In the genomic region with DNA sequence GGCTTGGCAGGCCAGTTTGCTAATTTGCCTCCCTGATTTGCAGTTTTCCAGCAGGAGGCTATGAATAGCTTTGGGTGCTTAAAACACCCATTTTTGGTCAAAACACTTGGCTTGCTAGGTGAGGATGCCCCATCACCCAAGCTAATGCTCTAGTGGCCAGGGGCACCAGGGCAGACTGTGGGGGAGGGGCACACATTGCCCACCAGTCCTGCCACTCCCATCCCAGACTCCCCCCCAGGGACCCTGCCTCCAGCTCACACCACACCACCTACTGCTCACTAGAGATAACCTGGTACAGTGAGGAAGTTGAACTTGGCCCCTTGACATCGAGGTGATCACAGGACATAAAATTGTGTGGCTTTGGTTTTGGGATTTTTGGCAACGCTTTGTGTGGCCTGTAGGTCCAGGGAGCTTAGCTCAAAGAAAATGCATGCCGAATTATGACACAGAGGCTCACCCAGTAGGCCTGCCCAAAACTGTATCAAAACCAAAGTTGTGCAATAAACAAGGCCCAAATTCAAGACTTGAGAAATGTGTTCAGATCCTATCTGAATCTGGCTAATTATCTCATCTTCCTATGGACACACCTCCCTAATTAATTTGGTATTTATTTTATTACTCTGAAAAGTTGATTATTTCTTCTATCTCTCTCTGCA, we compare ENCODE assay signal across 18 cellular contexts. TPM values are rescaled to one million over a fixed set of nuclear protein-coding genes. Genes with fewer than 3 reads are reported as not detected.
A peak's percentile ranks its signal among the peaks of the same experiment; 100 is the strongest.
DNase-seq lines count a peak whose midpoint lies in the region; ATAC-seq, FAIRE-seq and TF ChIP-seq lines count a peak whose summit lies in the region.
"Had no signal": no experiment of that assay in that cellular context is flagged by ENCODE, and none has a peak within 500 bp of the region (broad histone marks: within the 10 kb centered on the region; RNA-seq: fewer than 3 reads in every experiment).

No MANE protein-coding gene starts in this region.

- H3K36me3 Mint-ChIP-seq in GM23338 (ENCODE audit: low read depth) (peaks cover 5% of the 10 kb centered on the region), osteocyte (ENCODE audit: unreplicated experiment) (no peaks in the 10 kb centered on the region)
- H3K36me3 Mint-ChIP-seq in activated T-cell treated with anti-CD3 and anti-CD28 coated beads, Interleukin-2, amount 50 U/mL, for 4 hours (ENCODE audit: insufficient read depth) = no peaks in the 10 kb centered on the region
- H3K36me3 Mint-ChIP-seq: naive B cell had no signal

- FAIRE-seq in endothelial cell of umbilical vein (lab: Jason Lieb, UNC) = peak; percentile 21

- H3K27me3 Mint-ChIP-seq in GM23338 (ENCODE audit: insufficient read depth, low read depth, poor library complexity) = peaks cover 18% of the 10 kb centered on the region
- no peaks in the 10 kb centered on the region for H3K27me3 Mint-ChIP-seq in osteocyte (ENCODE audit: unreplicated experiment)
- peaks cover 66% of the 10 kb centered on the region for H3K27me3 Mint-ChIP-seq in activated T-cell treated with anti-CD3 and anti-CD28 coated beads, Interleukin-2, amount 50 U/mL, for 4 hours (ENCODE audit: low read depth)

- H3K27me3 ChIP-seq in GM23338 (ENCODE audit: insufficient read depth) = peaks cover 11% of the 10 kb centered on the region
- H3K27me3 ChIP-seq in PC-3 (ENCODE audit: low read length) = no peaks in the 10 kb centered on the region
- H3K27me3 ChIP-seq in endothelial cell of umbilical vein (ENCODE audit: control insufficient read depth in 2 of 2, insufficient read depth in 2 of 2, low read length in 2 of 2) = no peaks in the 10 kb centered on the region
- H3K27me3 ChIP-seq: right atrium auricular region, thyroid gland had no signal

- no peaks in the 10 kb centered on the region for H3K36me3 ChIP-seq in GM23338 (ENCODE audit: insufficient read depth)
- H3K36me3 ChIP-seq in PC-3 (ENCODE audit: low read depth, low read length) = no peaks in the 10 kb centered on the region
- H3K36me3 ChIP-seq in endothelial cell of umbilical vein (ENCODE audit: control insufficient read depth in 2 of 2, extremely low read depth in 1 of 2, insufficient read depth in 2 of 2, low read length in 2 of 2) = no peaks in the 10 kb centered on the region
- H3K36me3 ChIP-seq: right atrium auricular region, thyroid gland had no signal

- H3K4me2 ChIP-seq in GM23338 = peak overlapping the region; percentile 33
- peak overlapping the region; percentile 88 for H3K4me2 ChIP-seq in PC-3 (ENCODE audit: low read length)
- H3K4me2 ChIP-seq in endothelial cell of umbilical vein (ENCODE audit: insufficient read depth, low read length) = no peak overlapping the region

- POLR2A ChIA-PET in PC-3 (lab: Charles Lee; ENCODE audit: unreplicated experiment) (no interaction called here), endothelial cell of umbilical vein (lab: Charles Lee) (no interaction called here)

- DNase-seq in GM23338 (ENCODE audit: low spot score) = no peak
- DNase-seq in PC-3 = no peak
- no peak for DNase-seq in endothelial cell of umbilical vein (ENCODE audit: low read depth, low spot score)
- no peak for DNase-seq in osteocyte (ENCODE audit: extremely low spot score, unreplicated experiment)
- no peak for DNase-seq in medulla oblongata (ENCODE audit: extremely low spot score)
- no peak for DNase-seq in NCI-H2029 (lab: John Stamatoyannopoulos, UW)
- DNase-seq in activated T-cell treated with anti-CD3 and anti-CD28 coated beads, Interleukin-2, amount 50 U/mL, for 4 hours = no peak
- no peak for DNase-seq in DMS79 treated with DMSO at 0.1 percent for 48 hours (lab: John Stamatoyannopoulos, UW)
- DNase-seq: activated B cell treated with CpG ODN at 0.5 μM for 24 hours; activated naive CD4-positive, alpha-beta T cell treated with anti-CD3 and anti-CD28 coated beads, Interleukin-2, amount 50 U/mL, for 16 hours; naive B cell; NCI-H2107; NCI-H748 treated with DMSO at 0.1 percent for 48 hours; RPMI8226; stimulated activated CD4-positive, alpha-beta T cell treated with anti-CD3 and anti-CD28 coated beads, Interleukin-2, amount 100 ng/mL, for 24 hours; stimulated activated CD8-positive, alpha-beta memory T cell treated with anti-CD3 and anti-CD28 coated beads, Interleukin-4, amount 100 ng/mL, for 48 hours had no signal

- peak overlapping the region; percentile 24; the same call in 1 of the 3 replicates for H3K4me3 Mint-ChIP-seq in GM23338
- peak overlapping the region; percentile 92 for H3K4me3 Mint-ChIP-seq in osteocyte (ENCODE audit: unreplicated experiment)
- H3K4me3 Mint-ChIP-seq in activated T-cell treated with anti-CD3 and anti-CD28 coated beads, Interleukin-2, amount 50 U/mL, for 4 hours = no peak overlapping the region
- H3K4me3 Mint-ChIP-seq: activated B cell treated with CpG ODN at 0.5 μM for 24 hours, naive B cell had no signal

- TF ChIP-seq CTCF in GM23338 (conservative IDR thresholded peaks at IDR 0.05; ENCODE audit: low read depth in 2 of 2) = peak in 1 of 2 experiments; percentile 22; a peak in 1 of 4 replicates
- TF ChIP-seq CTCF in PC-3 (conservative IDR thresholded peaks at IDR 0.05; ENCODE audit: low read depth, low read length) = no peak
- no peak for TF ChIP-seq CTCF in endothelial cell of umbilical vein (IDR thresholded peaks at IDR 0.05; ENCODE audit: extremely low read depth in 1 of 2, insufficient read depth in 1 of 2, low read depth in 1 of 2, low read length in 2 of 2)
- no peak for TF ChIP-seq CTCF in osteocyte (IDR thresholded peaks at IDR 0.05)

- H3K9ac ChIP-seq in PC-3 (ENCODE audit: low read length) (no peak overlapping the region; the same call in 1 of the 2 replicates), endothelial cell of umbilical vein (replicated peaks; ENCODE audit: extremely low read depth, insufficient read depth, low read length) (no peak overlapping the region)

- H3K9me1 ChIP-seq in endothelial cell of umbilical vein (replicated peaks; ENCODE audit: control insufficient read depth, extremely low read depth, insufficient read depth, low read length) = no peaks in the 10 kb centered on the region

- intact Hi-C loops in PC-3 (cut with micrococcal nuclease) (no loop called here), endothelial cell of umbilical vein (cut with micrococcal nuclease) (no loop called here)

- no peaks in the 10 kb centered on the region for H3K9me2 ChIP-seq in GM23338 (ENCODE audit: insufficient read depth)
- H3K9me2 ChIP-seq in PC-3 (replicated peaks; ENCODE audit: low read length) = no peaks in the 10 kb centered on the region

- H3K4me3 ChIP-seq in GM23338 = no peak overlapping the region
- no peak overlapping the region for H3K4me3 ChIP-seq in PC-3 (ENCODE audit: low read length)
- H3K4me3 ChIP-seq in endothelial cell of umbilical vein (replicated peaks in 1 of 3; ENCODE audit: insufficient read depth in 1 of 3, low read depth in 1 of 3, low read length in 3 of 3) = no peak overlapping the region
- H3K4me3 ChIP-seq: thyroid gland had no signal

- H3K27ac ChIP-seq in GM23338 (ENCODE audit: low read depth) (peak overlapping the region; percentile 93), PC-3 (ENCODE audit: low read length) (peak overlapping the region; percentile 83), endothelial cell of umbilical vein (ENCODE audit: insufficient read depth, low read depth, low read length) (no peak overlapping the region)

- no peak for TF ChIP-seq POLR2A in endothelial cell of umbilical vein (IDR thresholded peaks at IDR 0.05; ENCODE audit: low read depth, low read length)

- no peaks in the 10 kb centered on the region for H3K9me3 Mint-ChIP-seq in GM23338
- no peaks in the 10 kb centered on the region for H3K9me3 Mint-ChIP-seq in osteocyte (ENCODE audit: unreplicated experiment)
- H3K9me3 Mint-ChIP-seq in activated T-cell treated with anti-CD3 and anti-CD28 coated beads, Interleukin-2, amount 50 U/mL, for 4 hours = no peaks in the 10 kb centered on the region
- H3K9me3 Mint-ChIP-seq: activated B cell treated with CpG ODN at 0.5 μM for 24 hours, naive B cell had no signal

- H3K79me2 ChIP-seq in GM23338 (replicated peaks; ENCODE audit: insufficient read depth) (peaks cover 81% of the 10 kb centered on the region), PC-3 (ENCODE audit: low read length) (peaks cover 75% of the 10 kb centered on the region), endothelial cell of umbilical vein (ENCODE audit: control insufficient read depth, insufficient read depth, low read length) (peaks cover 63% of the 10 kb centered on the region)

- BruUV-seq in PC-3 (replicated peaks; lab: Mats Ljungman, UMichigan) (no TSS peak), endothelial cell of umbilical vein (replicated peaks; lab: Mats Ljungman, UMichigan) (no TSS peak)

- CTCF ChIA-PET in PC-3 (lab: Charles Lee) = interaction anchor here (1.3 to 1.5 kb wide), 2 partner anchors 109 to 679 kb away, joined by 3 to 4 read pairs; no protein-coding TSS in a partner anchor
- CTCF ChIA-PET in endothelial cell of umbilical vein (lab: Charles Lee) = interaction anchor here (0.7 to 8.9 kb wide), 13 partner anchors 11 to 713 kb away, joined by 3 to 112 read pairs (median 14); no protein-coding TSS in a partner anchor

- dilution Hi-C loops in endothelial cell of umbilical vein (cut with MboI; ENCODE audit: extremely low pct_ligation_motif_present, low sequenced_read_pairs) = no loop called here

- H4K20me1 ChIP-seq in GM23338 (replicated peaks; ENCODE audit: insufficient read depth) = no peaks in the 10 kb centered on the region
- H4K20me1 ChIP-seq in PC-3 (ENCODE audit: low read length) = no peaks in the 10 kb centered on the region
- no peaks in the 10 kb centered on the region for H4K20me1 ChIP-seq in endothelial cell of umbilical vein (replicated peaks; ENCODE audit: control insufficient read depth, extremely low read depth, insufficient read depth, low read length)

- H3K9me3 ChIP-seq in PC-3 (ENCODE audit: low read length) = no peaks in the 10 kb centered on the region
- H3K9me3 ChIP-seq in endothelial cell of umbilical vein (replicated peaks; ENCODE audit: control insufficient read depth, insufficient read depth, low read length) = no peaks in the 10 kb centered on the region
- H3K9me3 ChIP-seq: right atrium auricular region, thyroid gland had no signal

- H2AFZ ChIP-seq in GM23338 (no peak overlapping the region), PC-3 (ENCODE audit: low read length) (no peak overlapping the region), endothelial cell of umbilical vein (ENCODE audit: low read depth, low read length) (no peak overlapping the region)

- 0 out of 2 replicates have a peak, but pooled peaks cover under 1% of the 10 kb centered on the region for H3F3A ChIP-seq in GM23338 (replicated peaks; ENCODE audit: low read depth)
- no peaks in the 10 kb centered on the region for H3F3A ChIP-seq in PC-3 (ENCODE audit: low read length, unreplicated experiment)

- H3K4me1 Mint-ChIP-seq in GM23338 (peaks cover 75% of the 10 kb centered on the region), osteocyte (ENCODE audit: unreplicated experiment) (peaks cover 74% of the 10 kb centered on the region)
- H3K4me1 Mint-ChIP-seq in activated T-cell treated with anti-CD3 and anti-CD28 coated beads, Interleukin-2, amount 50 U/mL, for 4 hours (ENCODE audit: low read depth) = peaks cover 10% of the 10 kb centered on the region

- H3K4me1 ChIP-seq in GM23338 (ENCODE audit: insufficient read depth) = peaks cover 72% of the 10 kb centered on the region
- peaks cover 56% of the 10 kb centered on the region for H3K4me1 ChIP-seq in PC-3 (ENCODE audit: insufficient read depth, low read length)
- peaks cover 54% of the 10 kb centered on the region for H3K4me1 ChIP-seq in endothelial cell of umbilical vein (ENCODE audit: control insufficient read depth, extremely low read depth, insufficient read depth, low read length)

- H3K27ac Mint-ChIP-seq in GM23338 (peak overlapping the region; percentile 86), osteocyte (ENCODE audit: unreplicated experiment) (peak overlapping the region; percentile 82)
- H3K27ac Mint-ChIP-seq: activated B cell treated with CpG ODN at 0.5 μM for 24 hours, naive B cell had no signal

- ATAC-seq in GM23338 (no peak), PC-3 (no peak)
- no peak for ATAC-seq in activated T-cell treated with anti-CD3 and anti-CD28 coated beads, Interleukin-2, amount 50 U/mL, for 4 hours

RNA-seq across cellular contexts. Expression of gene NUAK1, which starts 4.3 kb away (rescaled TPM):
- 15.4 and 16.9 TPM in 2 replicates for total RNA-seq in GM23338 (2014; rRNA removed; shearing (Covaris generic))
- polyA plus RNA-seq in GM23338 (2016; fragmentation: Nextera tagmentation; extraction: Ambion mirVana) = 4.7 and 5.4 TPM in 2 replicates
- total RNA-seq in PC-3 (2014; rRNA removed) = 9.8 and 11.0 TPM in 2 replicates
- total RNA-seq in endothelial cell of umbilical vein = 34.2 and 38.0 TPM in 2 replicates
- 19.8 and 39.7 TPM in 2 replicates for polyA plus RNA-seq in endothelial cell of umbilical vein
- polyA plus RNA-seq in endothelial cell of umbilical vein (2011; cell fraction: cytosol; rRNA removed) = 23.1 and 23.6 TPM in 2 replicates
- polyA plus RNA-seq in endothelial cell of umbilical vein (2011; cell fraction: nucleus; rRNA removed) = 38.8 and 44.0 TPM in 2 replicates
- polyA plus RNA-seq in endothelial cell of umbilical vein (2012) = 12.1 and 16.3 TPM in 2 replicates
- polyA minus RNA-seq in endothelial cell of umbilical vein = 58.9 and 75.2 TPM in 2 replicates
- polyA minus RNA-seq in endothelial cell of umbilical vein (2011; cell fraction: cytosol; rRNA and poly(A)+ RNA removed) = 2.3 TPM
- polyA minus RNA-seq in endothelial cell of umbilical vein (2011; cell fraction: nucleus; rRNA and poly(A)+ RNA removed) = 30.5 and 34.3 TPM in 2 replicates
- 20.2 and 21.1 TPM in 2 replicates for total RNA-seq in osteocyte
- under 1 TPM in 2 of 3 donors, not detected in 1; 0.03 to 0.05 TPM for total RNA-seq in activated T-cell treated with anti-CD3 and anti-CD28 coated beads, Interleukin-2, amount 50 U/mL, for 4 hours
- total RNA-seq: activated B cell treated with CpG ODN at 0.5 μM for 24 hours had no signal

Comparison
In these comparisons a context has a peak if more than half of its experiments do, and no peak if none do; other contexts are left out.
1. RNA of gene NUAK1, which starts 4.3 kb away (total RNA-seq): 34.2 to 38.0 TPM in endothelial cell of umbilical vein, 20.2 to 21.1 TPM in osteocyte, 15.4 to 16.9 TPM in GM23338 and 9.8 to 11.0 TPM in PC-3; 0.03 to 0.05 TPM in activated T-cell treated with anti-CD3 and anti-CD28 coated beads, Interleukin-2, amount 50 U/mL, for 4 hours; every median in the first group is over 10 times any median in the second.